In the genomic region with DNA sequence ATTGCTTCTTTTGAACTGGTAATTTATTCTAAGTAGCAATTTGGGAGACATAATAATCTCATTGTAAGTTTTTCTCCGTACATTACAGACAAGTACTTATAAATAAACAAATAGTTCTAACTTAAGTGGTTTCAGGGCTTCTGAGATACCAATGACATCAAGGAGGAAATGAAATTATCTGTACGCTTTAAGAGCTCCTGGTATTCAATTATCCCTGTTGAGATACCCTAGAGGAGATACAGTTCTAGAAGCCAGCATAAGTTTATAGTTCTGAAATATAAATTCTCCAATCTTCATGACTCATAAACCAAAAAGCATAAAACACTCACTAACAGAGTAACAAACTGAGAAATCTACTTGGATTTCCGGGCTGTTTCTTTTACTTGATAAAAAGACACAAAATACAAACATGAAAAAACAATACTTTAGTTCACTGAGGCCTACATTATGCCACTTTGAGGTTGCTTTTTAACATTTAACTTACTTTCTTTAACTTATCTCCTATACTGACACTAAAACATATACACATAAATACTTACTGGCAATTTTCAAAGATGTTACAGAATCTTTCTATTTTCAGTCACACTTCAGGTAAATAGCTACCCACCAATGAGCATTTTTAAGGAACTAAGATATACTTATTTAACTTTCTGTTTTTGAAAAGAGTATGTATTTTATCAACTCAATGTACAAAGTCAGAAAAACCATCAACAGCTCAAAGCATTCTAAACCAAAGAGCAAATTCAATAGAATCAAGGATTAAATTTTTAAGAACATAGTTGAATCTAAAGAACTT, we compare ENCODE assay signal across 10 cellular contexts. TPM values are rescaled to one million over a fixed set of nuclear protein-coding genes. Genes with fewer than 3 reads are reported as not detected.
DNase-seq lines count a peak whose midpoint lies in the region; ATAC-seq and TF ChIP-seq lines count a peak whose summit lies in the region.
"Had no signal": no experiment of that assay in that cellular context is flagged by ENCODE, and none has a peak within 500 bp of the region (broad histone marks: within the 10 kb centered on the region; RNA-seq: fewer than 3 reads in every experiment).

No MANE protein-coding gene starts in this region.

- H3K27ac ChIP-seq in GM23248 (no peak overlapping the region), PC-3 (ENCODE audit: low read length) (no peak overlapping the region), RWPE1 (no peak overlapping the region)

- H3K4me1 Mint-ChIP-seq in activated CD8-positive, alpha-beta T cell treated with anti-CD3 and anti-CD28 coated beads for 36 hours (ENCODE audit: low read depth) = peaks cover 48% of the 10 kb centered on the region
- H3K4me1 Mint-ChIP-seq in activated CD8-positive, alpha-beta T cell treated with anti-CD3 and anti-CD28 coated beads, Interleukin-2, amount 10 ng/mL, durations not matched to agents 7 days and 5 days (ENCODE audit: low read depth) = peaks cover 35% of the 10 kb centered on the region

- no peaks in the 10 kb centered on the region for H3K9me3 ChIP-seq in GM23248 (ENCODE audit: low read depth)
- H3K9me3 ChIP-seq in adipocyte (ENCODE audit: control insufficient read depth, low read length) = no peaks in the 10 kb centered on the region
- no peaks in the 10 kb centered on the region for H3K9me3 ChIP-seq in PC-3 (ENCODE audit: low read length)
- H3K9me3 ChIP-seq: thoracic aorta had no signal

- H4K20me1 ChIP-seq in GM23248 (ENCODE audit: insufficient read depth) = no peaks in the 10 kb centered on the region
- 0 out of 2 replicates have a peak, but pooled peaks cover 4% of the 10 kb centered on the region for H4K20me1 ChIP-seq in PC-3 (ENCODE audit: low read length)

- no peaks in the 10 kb centered on the region for H3K9me2 ChIP-seq in GM23248 (ENCODE audit: insufficient read depth)
- no peaks in the 10 kb centered on the region for H3K9me2 ChIP-seq in PC-3 (replicated peaks; ENCODE audit: low read length)

- in situ Hi-C loops in GM23248 (cut with MboI) = no loop called here

- H3F3A ChIP-seq in GM23248 (ENCODE audit: insufficient read depth) (peaks cover 15% of the 10 kb centered on the region; the same call in 1 of the 2 replicates), PC-3 (ENCODE audit: low read length, unreplicated experiment) (no peaks in the 10 kb centered on the region)

- CTCF ChIA-PET in activated CD8-positive, alpha-beta T cell treated with anti-CD3 and anti-CD28 coated beads for 36 hours (lab: Charles Lee) = interaction anchor here (0.7 to 1.4 kb wide), 5 partner anchors 13 to 191 kb away, joined by 3 to 5 read pairs (median 3); partner anchors contain the start of gene SMIM3
- CTCF ChIA-PET in activated CD8-positive, alpha-beta T cell treated with anti-CD3 and anti-CD28 coated beads, Interleukin-2, amount 10 ng/mL, durations not matched to agents 7 days and 5 days (lab: Charles Lee) = interaction anchor here (1.2 to 2.5 kb wide), 4 partner anchors 16 to 95 kb away, joined by 3 to 8 read pairs (median 4); partner anchors contain the start of gene IRGM
- CTCF ChIA-PET in PC-3 (lab: Charles Lee) (no interaction called here), RWPE1 (lab: Yijun Ruan, JAX) (interaction anchor here (0.6 to 1.0 kb wide), 3 partner anchors 10 to 292 kb away, joined by 3 to 6 read pairs (median 4); no protein-coding TSS in a partner anchor)

- H3K27me3 ChIP-seq in GM23248 (replicated peaks; ENCODE audit: insufficient read depth) (no peaks in the 10 kb centered on the region), adipocyte (replicated peaks; ENCODE audit: control insufficient read depth, insufficient read depth, low read length) (no peaks in the 10 kb centered on the region), PC-3 (ENCODE audit: low read length) (no peaks in the 10 kb centered on the region)

- H3K4me1 ChIP-seq in GM23248 (ENCODE audit: insufficient read depth) = peaks cover 1% of the 10 kb centered on the region; the same call in 1 of the 2 replicates
- peaks cover 14% of the 10 kb centered on the region for H3K4me1 ChIP-seq in adipocyte (ENCODE audit: control insufficient read depth, insufficient read depth, low read length)
- peaks cover 10% of the 10 kb centered on the region for H3K4me1 ChIP-seq in PC-3 (ENCODE audit: insufficient read depth, low read length)

- H3K4me3 Mint-ChIP-seq in activated CD8-positive, alpha-beta T cell treated with anti-CD3 and anti-CD28 coated beads for 36 hours = no peak overlapping the region
- H3K4me3 Mint-ChIP-seq in activated CD8-positive, alpha-beta T cell treated with anti-CD3 and anti-CD28 coated beads, Interleukin-2, amount 10 ng/mL, durations not matched to agents 7 days and 5 days = no peak overlapping the region

- intact Hi-C loops in activated CD8-positive, alpha-beta T cell treated with anti-CD3 and anti-CD28 coated beads for 36 hours (cut with micrococcal nuclease) = loop anchor here (10.0 kb wide), 1 partner anchor 746 kb away; the partner anchor contains the start of genes HMGXB3 and TIGD6
- intact Hi-C loops in PC-3 (cut with micrococcal nuclease) = no loop called here

- H2AFZ ChIP-seq in GM23248 (no peak overlapping the region), PC-3 (ENCODE audit: low read length) (no peak overlapping the region)

- no peak overlapping the region for H3K4me3 ChIP-seq in GM23248
- H3K4me3 ChIP-seq in adipocyte (ENCODE audit: low read length) = no peak overlapping the region
- no peak overlapping the region for H3K4me3 ChIP-seq in PC-3 (ENCODE audit: low read length)
- H3K4me3 ChIP-seq: thoracic aorta had no signal

- no peak for ATAC-seq in activated CD8-positive, alpha-beta T cell treated with anti-CD3 and anti-CD28 coated beads for 36 hours
- no peak for ATAC-seq in activated CD8-positive, alpha-beta T cell treated with anti-CD3 and anti-CD28 coated beads, Interleukin-2, amount 10 ng/mL, durations not matched to agents 7 days and 5 days
- ATAC-seq in PC-3 = no peak
- no peak for ATAC-seq in HG02852 (IDR thresholded peaks at IDR 0.05; ENCODE audit: unreplicated experiment)

- H3K4me2 ChIP-seq in GM23248 (ENCODE audit: unreplicated experiment) = no peak overlapping the region
- H3K4me2 ChIP-seq in PC-3 (ENCODE audit: low read length) = no peak overlapping the region

- DNase-seq in activated CD8-positive, alpha-beta T cell treated with anti-CD3 and anti-CD28 coated beads for 36 hours = no peak
- DNase-seq in activated CD8-positive, alpha-beta T cell treated with anti-CD3 and anti-CD28 coated beads, Interleukin-2, amount 10 ng/mL, durations not matched to agents 7 days and 5 days = no peak
- DNase-seq in GM23248 (no peak), adipocyte (ENCODE audit: low read depth) (peak; percentile 23), non-pigmented ciliary epithelial cell (ENCODE audit: low read depth) (peak; percentile 14), PC-3 (no peak), RWPE1 (ENCODE audit: low spot score) (no peak)
- DNase-seq: NCI-H2171 had no signal

- H3K36me3 ChIP-seq in GM23248 (ENCODE audit: low read depth) (peaks cover 50% of the 10 kb centered on the region), adipocyte (ENCODE audit: control insufficient read depth, insufficient read depth, low read length, severe bottlenecking) (peaks cover 75% of the 10 kb centered on the region), PC-3 (ENCODE audit: low read depth, low read length) (peaks cover 64% of the 10 kb centered on the region)

- H3K79me2 ChIP-seq in GM23248 (ENCODE audit: insufficient read depth) = peaks cover 91% of the 10 kb centered on the region
- peaks cover 64% of the 10 kb centered on the region for H3K79me2 ChIP-seq in PC-3 (ENCODE audit: low read length)

- peak overlapping the region; percentile 65 for H3K27ac Mint-ChIP-seq in activated CD8-positive, alpha-beta T cell treated with anti-CD3 and anti-CD28 coated beads for 36 hours
- no peak overlapping the region for H3K27ac Mint-ChIP-seq in activated CD8-positive, alpha-beta T cell treated with anti-CD3 and anti-CD28 coated beads, Interleukin-2, amount 10 ng/mL, durations not matched to agents 7 days and 5 days

- no peaks in the 10 kb centered on the region for H3K9me3 Mint-ChIP-seq in activated CD8-positive, alpha-beta T cell treated with anti-CD3 and anti-CD28 coated beads for 36 hours
- H3K9me3 Mint-ChIP-seq in activated CD8-positive, alpha-beta T cell treated with anti-CD3 and anti-CD28 coated beads, Interleukin-2, amount 10 ng/mL, durations not matched to agents 7 days and 5 days (ENCODE audit: insufficient read depth) = no peaks in the 10 kb centered on the region

- WGBS in GM23248 (ENCODE audit: low coverage in 1 of 2, low lambda C conversion rate in 2 of 2, missing lambda C conversion rate in 2 of 2), 2 experiments = 96 to 99% methylated on average over 3 of the region's 3 CpGs

- no peak for TF ChIP-seq CTCF in activated CD8-positive, alpha-beta T cell treated with anti-CD3 and anti-CD28 coated beads for 36 hours (IDR thresholded peaks at IDR 0.05)
- TF ChIP-seq CTCF in PC-3 (conservative IDR thresholded peaks at IDR 0.05; ENCODE audit: low read depth, low read length) = no peak
- TF ChIP-seq CTCF in RWPE1 (conservative IDR thresholded peaks at IDR 0.05; ENCODE audit: low read depth) = no peak

- H3K9ac ChIP-seq in GM23248 = peak overlapping the region; percentile 7; the same call in 1 of the 2 replicates
- H3K9ac ChIP-seq in adipocyte (ENCODE audit: low read length) = no peak overlapping the region
- no peak overlapping the region for H3K9ac ChIP-seq in PC-3 (ENCODE audit: low read length)

- POLR2A ChIA-PET in activated CD8-positive, alpha-beta T cell treated with anti-CD3 and anti-CD28 coated beads for 36 hours (lab: Charles Lee) = interaction anchor here (0.5 kb wide), 1 partner anchor 295 kb away, joined by 3 read pairs; no protein-coding TSS in a partner anchor
- POLR2A ChIA-PET in activated CD8-positive, alpha-beta T cell treated with anti-CD3 and anti-CD28 coated beads, Interleukin-2, amount 10 ng/mL, durations not matched to agents 7 days and 5 days (lab: Charles Lee) = interaction anchor here (0.7 kb wide), 1 partner anchor 291 kb away, joined by 3 read pairs; no protein-coding TSS in a partner anchor
- POLR2A ChIA-PET in PC-3 (lab: Charles Lee; ENCODE audit: unreplicated experiment) = interaction anchor here (0.6 kb wide), 1 partner anchor 943 kb away, joined by 9 read pairs; no protein-coding TSS in a partner anchor
- POLR2A ChIA-PET in RWPE1 (lab: Yijun Ruan, JAX; ENCODE audit: low non-redundant PET) = no interaction called here

- no peaks in the 10 kb centered on the region for H3K27me3 Mint-ChIP-seq in activated CD8-positive, alpha-beta T cell treated with anti-CD3 and anti-CD28 coated beads for 36 hours
- H3K27me3 Mint-ChIP-seq in activated CD8-positive, alpha-beta T cell treated with anti-CD3 and anti-CD28 coated beads, Interleukin-2, amount 10 ng/mL, durations not matched to agents 7 days and 5 days (ENCODE audit: low read depth) = no peaks in the 10 kb centered on the region

- no TSS peak for BruUV-seq in PC-3 (replicated peaks; lab: Mats Ljungman, UMichigan)

- peaks cover 54% of the 10 kb centered on the region for H3K36me3 Mint-ChIP-seq in activated CD8-positive, alpha-beta T cell treated with anti-CD3 and anti-CD28 coated beads for 36 hours (ENCODE audit: low read depth)
- H3K36me3 Mint-ChIP-seq in activated CD8-positive, alpha-beta T cell treated with anti-CD3 and anti-CD28 coated beads, Interleukin-2, amount 10 ng/mL, durations not matched to agents 7 days and 5 days (ENCODE audit: low read depth) = peaks cover 62% of the 10 kb centered on the region

RNA-seq across cellular contexts. Expression of gene DCTN4, which starts 7.5 kb away (rescaled TPM):
- total RNA-seq in activated CD8-positive, alpha-beta T cell treated with anti-CD3 and anti-CD28 coated beads for 36 hours = 10 to 100 TPM; 30.1 to 35.5 TPM
- total RNA-seq in activated CD8-positive, alpha-beta T cell treated with anti-CD3 and anti-CD28 coated beads, Interleukin-2, amount 10 ng/mL, durations not matched to agents 7 days and 5 days = 10 to 100 TPM; 35.0 to 35.4 TPM
- total RNA-seq in GM23248 (2014; rRNA removed; shearing (Covaris generic)) = 46.9 and 47.1 TPM in 2 replicates
- polyA plus RNA-seq in GM23248 (2016; fragmentation: Nextera tagmentation; extraction: Ambion mirVana) = 30.1 and 34.5 TPM in 2 replicates
- 40.5 and 45.0 TPM in 2 replicates for total RNA-seq in PC-3 (2014; rRNA removed)

RNA-seq across cellular contexts. Expression of gene SMIM3, which starts 27.3 kb away (rescaled TPM):
- total RNA-seq in activated CD8-positive, alpha-beta T cell treated with anti-CD3 and anti-CD28 coated beads for 36 hours = 1 to 10 TPM; 8.6 to 8.8 TPM
- 10 to 100 TPM; 16.4 to 16.7 TPM for total RNA-seq in activated CD8-positive, alpha-beta T cell treated with anti-CD3 and anti-CD28 coated beads, Interleukin-2, amount 10 ng/mL, durations not matched to agents 7 days and 5 days
- total RNA-seq in GM23248 (2014; rRNA removed; shearing (Covaris generic)) = 64.9 and 88.3 TPM in 2 replicates
- polyA plus RNA-seq in GM23248 (2016; fragmentation: Nextera tagmentation; extraction: Ambion mirVana) = 72.2 and 73.8 TPM in 2 replicates
- total RNA-seq in PC-3 (2014; rRNA removed) = 11.3 and 15.6 TPM in 2 replicates

RNA-seq across cellular contexts. Expression of gene RBM22, which starts 50.4 kb away (rescaled TPM):
- total RNA-seq in activated CD8-positive, alpha-beta T cell treated with anti-CD3 and anti-CD28 coated beads for 36 hours = 10 to 100 TPM; 53.1 to 59.7 TPM
- total RNA-seq in activated CD8-positive, alpha-beta T cell treated with anti-CD3 and anti-CD28 coated beads, Interleukin-2, amount 10 ng/mL, durations not matched to agents 7 days and 5 days = 10 to 100 TPM; 64.0 to 65.2 TPM
- 24.6 and 25.8 TPM in 2 replicates for total RNA-seq in GM23248 (2014; rRNA removed; shearing (Covaris generic))
- polyA plus RNA-seq in GM23248 (2016; fragmentation: Nextera tagmentation; extraction: Ambion mirVana) = 35.5 and 36.7 TPM in 2 replicates
- total RNA-seq in PC-3 (2014; rRNA removed) = 27.3 and 31.6 TPM in 2 replicates

Comparison
In these comparisons a context has a peak if more than half of its experiments do, and no peak if none do; other contexts are left out.
1. DNase-seq: peak in adipocyte (single experiment) and non-pigmented ciliary epithelial cell (single experiment); none in activated CD8-positive, alpha-beta T cell treated with anti-CD3 and anti-CD28 coated beads for 36 hours (single experiment), activated CD8-positive, alpha-beta T cell treated with anti-CD3 and anti-CD28 coated beads, Interleukin-2, amount 10 ng/mL, durations not matched to agents 7 days and 5 days (single experiment), GM23248 (single experiment), PC-3 (single experiment) and RWPE1 (single experiment).